ENCODE assay signal across 5 cellular contexts in genomic region chr1:246169019-246169418, GRCh38.
"Had no signal": no experiment of that assay in that cellular context is flagged by ENCODE, and none has a peak within 500 bp of the region (broad histone marks: within the 10 kb centered on the region; RNA-seq: fewer than 3 reads in every experiment).

No MANE protein-coding gene starts in this region.

- DNase-seq: GM23248, H9, HCEC 1CT, IMR-90, KBM-7 had no signal

- H3K4me3 Mint-ChIP-seq: H9 had no signal

- H2AFZ ChIP-seq: GM23248 had no signal

- H3K27ac ChIP-seq: GM23248 had no signal

- H3K4me1 Mint-ChIP-seq: H9 had no signal

- H3K9me3 Mint-ChIP-seq: H9 had no signal

- H3K4me3 ChIP-seq: GM23248 had no signal
